Comparison of ENCODE assay signal across 1 cellular context in genomic region chr21:21397464-21397863, GRCh38.
TF ChIP-seq lines count a peak whose summit lies in the region.

No MANE protein-coding gene starts in this region.

TF ChIP-seq in liver, 16 proteins besides CTCF, POLR2A, EP300 and RAD21 (continued from another document):
- no peak for TF ChIP-seq REST (IDR thresholded peaks at IDR 0.05)
- TF ChIP-seq YY1 (IDR thresholded peaks at IDR 0.05): no peak
- TF ChIP-seq NR2F2 (IDR thresholded peaks at IDR 0.05): no peak
- no peak for TF ChIP-seq SP1 (IDR thresholded peaks at IDR 0.05)
- no peak for TF ChIP-seq MAX (IDR thresholded peaks at IDR 0.05)
- TF ChIP-seq GABPA (IDR thresholded peaks at IDR 0.05 in 1 of 2, conservative IDR thresholded peaks at IDR 0.05 in 1 of 2): no peak
- no peak for TF ChIP-seq ZBTB33 (IDR thresholded peaks at IDR 0.05)
- TF ChIP-seq FOXA2 (IDR thresholded peaks at IDR 0.05): no peak
TF ChIP-seq in liver: peak in this region for 0.
